In genomic region chr1:116817582-116818064, GRCh38 we compare ENCODE assay signal across 8 cellular contexts.
DNase-seq lines count a peak whose midpoint lies in the region; ATAC-seq and TF ChIP-seq lines count a peak whose summit lies in the region.

No MANE protein-coding gene starts in this region.

- intact Hi-C loops in heart right ventricle (cut with DNase I), result loop anchor here in 2 of 10 donors (5.0 kb wide), 1 partner anchor 80 kb away; no protein-coding TSS in a partner anchor
- intact Hi-C loops in left ventricle myocardium superior (cut with micrococcal nuclease), result no loop called here
- intact Hi-C loops in activated CD4-positive, alpha-beta T cell treated with anti-CD3 and anti-CD28 coated beads for 36 hours (cut with DNase I, micrococcal nuclease), result loop anchor here (1.0 to 5.0 kb wide), 10 partner anchors 10 to 440 kb away; partner anchors contain the start of gene CD58 (in 2 of the 2)

- POLR2A ChIA-PET in activated CD4-positive, alpha-beta T cell treated with anti-CD3 and anti-CD28 coated beads for 36 hours (lab: Charles Lee), result interaction anchor here (1.0 to 4.0 kb wide), 4 partner anchors 10 to 80 kb away, joined by 4 to 33 read pairs (median 5); no protein-coding TSS in a partner anchor

- H3K27ac ChIP-seq in heart right ventricle (no peak overlapping the region), neural progenitor cell (no peak overlapping the region)

- H2AFZ ChIP-seq in neural progenitor cell (replicated peaks), result no peak overlapping the region

- H3K27me3 ChIP-seq in heart right ventricle (no peaks in the 10 kb centered on the region), neural progenitor cell (no peaks in the 10 kb centered on the region)

- H3K4me3 ChIP-seq in heart right ventricle, result no peak overlapping the region
- no peak overlapping the region for H3K4me3 ChIP-seq in neural progenitor cell

- H3F3A ChIP-seq in neural progenitor cell (ENCODE audit: low read depth), result no peaks in the 10 kb centered on the region

- H3K4me3 Mint-ChIP-seq in activated CD4-positive, alpha-beta T cell treated with anti-CD3 and anti-CD28 coated beads for 36 hours, result peak overlapping the region; percentile 44
- no peak overlapping the region for H3K4me3 Mint-ChIP-seq in neural progenitor cell

- peaks cover 14% of the 10 kb centered on the region for H3K9me3 Mint-ChIP-seq in activated CD4-positive, alpha-beta T cell treated with anti-CD3 and anti-CD28 coated beads for 36 hours (ENCODE audit: low read depth)
- peaks cover 2% of the 10 kb centered on the region for H3K9me3 Mint-ChIP-seq in neural progenitor cell

- WGBS in heart right ventricle, 2 donors, result 47 to 55% methylated on average over 2 of the region's 2 CpGs

- H4K20me1 ChIP-seq in neural progenitor cell (ENCODE audit: low read depth), result no peaks in the 10 kb centered on the region

- H3K9ac ChIP-seq in neural progenitor cell, result no peak overlapping the region

- peaks cover 19% of the 10 kb centered on the region for H3K36me3 Mint-ChIP-seq in activated CD4-positive, alpha-beta T cell treated with anti-CD3 and anti-CD28 coated beads for 36 hours (ENCODE audit: low read depth)
- no peaks in the 10 kb centered on the region for H3K36me3 Mint-ChIP-seq in neural progenitor cell

- H3K4me1 ChIP-seq in heart right ventricle (peaks cover 0 to 7% (median 0%) of the 10 kb centered on the region in 9 donors), neural progenitor cell (no peaks in the 10 kb centered on the region)

- no peaks in the 10 kb centered on the region for H3K36me3 ChIP-seq in heart right ventricle
- no peaks in the 10 kb centered on the region for H3K36me3 ChIP-seq in neural progenitor cell

- no peaks in the 10 kb centered on the region for H3K27me3 Mint-ChIP-seq in activated CD4-positive, alpha-beta T cell treated with anti-CD3 and anti-CD28 coated beads for 36 hours
- H3K27me3 Mint-ChIP-seq in neural progenitor cell (ENCODE audit: insufficient read depth, low read depth), result peaks cover 5% of the 10 kb centered on the region

- H3K4me1 Mint-ChIP-seq in activated CD4-positive, alpha-beta T cell treated with anti-CD3 and anti-CD28 coated beads for 36 hours, result peaks cover 59% of the 10 kb centered on the region
- H3K4me1 Mint-ChIP-seq in neural progenitor cell, result no peaks in the 10 kb centered on the region

- H3K9me3 ChIP-seq in heart right ventricle (peaks cover 0 to 8% (median under 1%) of the 10 kb centered on the region in 11 donors), neural progenitor cell (ENCODE audit: low read depth) (no peaks in the 10 kb centered on the region)

- DNase-seq in heart right ventricle (peak in 1 of 2 donors; percentile 29), left ventricle myocardium superior (no peak), NCI-H1694 treated with DMSO at 0.1 percent for 48 hours (lab: John Stamatoyannopoulos, UW) (peak; percentile 62), dermis blood vessel endothelial cell (peak; percentile 65), neural progenitor cell (ENCODE audit: low spot score) (peak; percentile 66), cerebellar nuclear complex (lab: John Stamatoyannopoulos, UW) (no peak)
- peak; percentile 88 for DNase-seq in activated CD4-positive, alpha-beta T cell treated with anti-CD3 and anti-CD28 coated beads for 36 hours

- peak overlapping the region; percentile 91 for H3K27ac Mint-ChIP-seq in activated CD4-positive, alpha-beta T cell treated with anti-CD3 and anti-CD28 coated beads for 36 hours
- H3K27ac Mint-ChIP-seq in neural progenitor cell, result no peak overlapping the region

- H3K4me2 ChIP-seq in neural progenitor cell, result no peak overlapping the region

- no peaks in the 10 kb centered on the region for H3K79me2 ChIP-seq in neural progenitor cell (ENCODE audit: low read depth)

- CTCF ChIA-PET in activated CD4-positive, alpha-beta T cell treated with anti-CD3 and anti-CD28 coated beads for 36 hours (lab: Charles Lee), result interaction anchor here (0.7 to 3.0 kb wide), 20 partner anchors 10 to 276 kb away, joined by 3 to 23 read pairs (median 5); partner anchors contain the start of gene CD2

- no peak for ATAC-seq in heart right ventricle
- ATAC-seq in left ventricle myocardium superior, result no peak
- peak; percentile 65 for ATAC-seq in activated CD4-positive, alpha-beta T cell treated with anti-CD3 and anti-CD28 coated beads for 36 hours
- no peak for ATAC-seq in GM18858 (IDR thresholded peaks at IDR 0.05; ENCODE audit: unreplicated experiment)

- peak in 7 of 9 donors; percentile 40 to 75 (median 50) for TF ChIP-seq CTCF in heart right ventricle (IDR thresholded peaks at IDR 0.05)
- peak; percentile 54 for TF ChIP-seq CTCF in neural progenitor cell (IDR thresholded peaks at IDR 0.05)

Comparison
In these comparisons a context has a peak if more than half of its experiments do, and no peak if none do; other contexts are left out.
1. DNase-seq: peak in NCI-H1694 treated with DMSO at 0.1 percent for 48 hours (single experiment), activated CD4-positive, alpha-beta T cell treated with anti-CD3 and anti-CD28 coated beads for 36 hours (single experiment), dermis blood vessel endothelial cell (single experiment) and neural progenitor cell (single experiment); none in left ventricle myocardium superior (single experiment) and cerebellar nuclear complex (0 of 2).